In genomic region chr1:221862971-221863370, GRCh38 we compare ENCODE assay signal across 15 cellular contexts.
DNase-seq lines count a peak whose midpoint lies in the region; ATAC-seq, FAIRE-seq and TF ChIP-seq lines count a peak whose summit lies in the region.
"Had no signal": no experiment of that assay in that cellular context is flagged by ENCODE, and none has a peak within 500 bp of the region (broad histone marks: within the 10 kb centered on the region; RNA-seq: fewer than 3 reads in every experiment).

No MANE protein-coding gene starts in this region.

- H3K79me2 ChIP-seq in OCI-LY3 (ENCODE audit: low read length), result no peaks in the 10 kb centered on the region

- H3K4me3 ChIP-seq in OCI-LY3 (ENCODE audit: low read length) (no peak overlapping the region), psoas muscle (no peak overlapping the region), small intestine (ENCODE audit: low read depth in 1 of 2, low read length in 2 of 2) (no peak overlapping the region), aorta (ENCODE audit: low read length in 2 of 2) (no peak overlapping the region)

- 0 out of 2 replicates have a peak overlapping the region, but pooled peaks have one; percentile 3 for H3K27ac ChIP-seq in OCI-LY3 (ENCODE audit: low read length)
- H3K27ac ChIP-seq in psoas muscle, result peak overlapping the region; percentile 77
- H3K27ac ChIP-seq in small intestine (ENCODE audit: low read depth in 1 of 2, low read length in 1 of 2), result no peak overlapping the region
- no peak overlapping the region for H3K27ac ChIP-seq in aorta (ENCODE audit: low read depth in 1 of 2, low read length in 2 of 2)
- H3K27ac ChIP-seq: C4-2B had no signal

- H3K36me3 ChIP-seq in OCI-LY3 (replicated peaks; ENCODE audit: low read depth, low read length) (no peaks in the 10 kb centered on the region), psoas muscle (ENCODE audit: insufficient read depth in 1 of 2, low read depth in 1 of 2) (no peaks in the 10 kb centered on the region), small intestine (ENCODE audit: control insufficient read depth in 2 of 2, insufficient read depth in 2 of 2, low read length in 2 of 2) (no peaks in the 10 kb centered on the region), aorta (ENCODE audit: control insufficient read depth in 1 of 2, insufficient read depth in 2 of 2, low read length in 1 of 2) (no peaks in the 10 kb centered on the region)

- peak; percentile 84 to 97 (median 96) for ATAC-seq in psoas muscle
- ATAC-seq in aorta (ENCODE audit: low FRiP score), result no peak
- ATAC-seq in GM21619 (IDR thresholded peaks at IDR 0.05; ENCODE audit: unreplicated experiment), result no peak

- H4K20me1 ChIP-seq in OCI-LY3 (ENCODE audit: insufficient read depth, low read length), result no peaks in the 10 kb centered on the region

- H3K9ac ChIP-seq in OCI-LY3 (ENCODE audit: low read length), result no peak overlapping the region

- TF ChIP-seq CTCF in OCI-LY3 (IDR thresholded peaks at IDR 0.05; ENCODE audit: low read depth, low read length), result no peak
- no peak for TF ChIP-seq CTCF in psoas muscle (IDR thresholded peaks at IDR 0.05)

- H3K9me3 ChIP-seq in OCI-LY3 (ENCODE audit: insufficient read depth, low read length) (no peaks in the 10 kb centered on the region), psoas muscle (no peaks in the 10 kb centered on the region), small intestine (ENCODE audit: control insufficient read depth, low read depth) (no peaks in the 10 kb centered on the region), aorta (ENCODE audit: control insufficient read depth, low read length) (no peaks in the 10 kb centered on the region)
- H3K9me3 ChIP-seq: Caco-2 had no signal

- 47 to 66% (median 52%) methylated on average over 3 of the region's 3 CpGs for WGBS in psoas muscle, 3 donors
- 94 to 95% (median 95%) methylated on average over 3 of the region's 3 CpGs for WGBS in small intestine, 3 donors
- 88 to 90% methylated on average over 3 of the region's 3 CpGs for WGBS in aorta, 2 donors

- H3K4me1 ChIP-seq in OCI-LY3 (ENCODE audit: low read length), result peaks cover 14% of the 10 kb centered on the region
- peaks cover 15% of the 10 kb centered on the region for H3K4me1 ChIP-seq in psoas muscle
- no peaks in the 10 kb centered on the region for H3K4me1 ChIP-seq in small intestine (ENCODE audit: control insufficient read depth in 2 of 2, insufficient read depth in 1 of 2, low read depth in 1 of 2, low read length in 1 of 2)
- H3K4me1 ChIP-seq in aorta (ENCODE audit: control insufficient read depth in 1 of 2, insufficient read depth in 2 of 2, low read length in 2 of 2), result no peaks in the 10 kb centered on the region
- H3K4me1 ChIP-seq: Caco-2 had no signal

- TF ChIP-seq POLR2A in GM12891 (IDR thresholded peaks at IDR 0.05; ENCODE audit: low read depth, low read length), result no peak

- intact Hi-C loops in psoas muscle (cut with DNase I), result no loop called here
- intact Hi-C loops in aorta (cut with DNase I), result no loop called here

- DNase-seq in GM12891 (ENCODE audit: insufficient read length, low spot score), result no peak
- no peak for DNase-seq in psoas muscle
- DNase-seq in small intestine, result no peak
- no peak for DNase-seq in aorta
- DNase-seq in NCI-H82 (lab: John Stamatoyannopoulos, UW), result no peak
- DNase-seq: Caco-2; CD4-positive, alpha-beta T cell; H9; KBM-7 had no signal

- H3K27me3 ChIP-seq in OCI-LY3 (ENCODE audit: low read depth, low read length) (no peaks in the 10 kb centered on the region; the same call in 1 of the 2 replicates), psoas muscle (ENCODE audit: insufficient read depth in 3 of 3, low read length in 2 of 3) (no peaks in the 10 kb centered on the region), small intestine (ENCODE audit: control insufficient read depth in 2 of 2, insufficient read depth in 2 of 2, low read length in 2 of 2) (no peaks in the 10 kb centered on the region), aorta (ENCODE audit: control insufficient read depth in 1 of 2, insufficient read depth in 2 of 2, low read length in 1 of 2) (no peaks in the 10 kb centered on the region)

- FAIRE-seq in GM12891 (lab: Jason Lieb, UNC) (peak; percentile 40), small intestine (lab: Jason Lieb, UNC) (no peak)
- FAIRE-seq: D721Med, G401.6, H1 had no signal

- H2AFZ ChIP-seq in OCI-LY3 (ENCODE audit: low read depth, low read length), result no peak overlapping the region

- peak overlapping the region; percentile 46 for H3K4me2 ChIP-seq in OCI-LY3 (ENCODE audit: low read length)

TF ChIP-seq in GM12891, 5 proteins besides CTCF, POLR2A, EP300 and RAD21:
- TF ChIP-seq TAF1 (IDR thresholded peaks at IDR 0.05; ENCODE audit: low read depth, low read length), result no peak
- TF ChIP-seq SPI1 (IDR thresholded peaks at IDR 0.05; ENCODE audit: low read depth, low read length), result no peak
- no peak for TF ChIP-seq POLR2AphosphoS5 (IDR thresholded peaks at IDR 0.05; ENCODE audit: low read depth, low read length)
- no peak for TF ChIP-seq PAX5 (IDR thresholded peaks at IDR 0.05; ENCODE audit: insufficient read depth, low read length, severe bottlenecking)
- TF ChIP-seq POU2F2 (IDR thresholded peaks at IDR 0.05; ENCODE audit: low read depth, low read length), result no peak

Comparison
In these comparisons a context has a peak if more than half of its experiments do, and no peak if none do; other contexts are left out.
1. H3K27ac ChIP-seq: peak in OCI-LY3 (single experiment) and psoas muscle (single experiment); none in small intestine (0 of 2) and aorta (0 of 2).
2. ATAC-seq: peak in psoas muscle (4 of 4); none in aorta (single experiment) and GM21619 (single experiment).